In genomic region chr5:123746683-123747360, GRCh38 we compare ENCODE assay signal across 13 cellular contexts.
A peak's percentile ranks its signal among the peaks of the same experiment; 100 is the strongest.
DNase-seq lines count a peak whose midpoint lies in the region; ATAC-seq, FAIRE-seq and TF ChIP-seq lines count a peak whose summit lies in the region.
"Had no signal": no experiment of that assay in that cellular context is flagged by ENCODE, and none has a peak within 500 bp of the region (broad histone marks: within the 10 kb centered on the region; RNA-seq: fewer than 3 reads in every experiment).

No MANE protein-coding gene starts in this region.

- H3K4me1 ChIP-seq in PC-9 (replicated peaks; ENCODE audit: insufficient read depth) (no peaks in the 10 kb centered on the region), H1 (replicated peaks in 1 of 4; ENCODE audit: control insufficient read depth in 3 of 4, insufficient read depth in 4 of 4, low read length in 3 of 4) (peaks cover 0 to 2% (median 1%) of the 10 kb centered on the region in 4 experiments; a peak in 4 of 7 replicates), lower lobe of right lung (no peaks in the 10 kb centered on the region), A673 (ENCODE audit: insufficient read depth, low read length, poor library complexity, severe bottlenecking) (no peaks in the 10 kb centered on the region)

- H3K9me2 ChIP-seq in PC-9 (ENCODE audit: insufficient read depth) = no peaks in the 10 kb centered on the region

- no peak overlapping the region for H2AK5ac ChIP-seq in H1 (ENCODE audit: low read depth, low read length)

- TF ChIP-seq RAD21 in H1 (IDR thresholded peaks at IDR 0.05 in 1 of 2, conservative IDR thresholded peaks at IDR 0.05 in 1 of 2; ENCODE audit: low read depth in 2 of 2, low read length in 2 of 2) = no peak

- H3K23ac ChIP-seq in H1 (ENCODE audit: insufficient read length) = no peak overlapping the region

- H3K79me1 ChIP-seq in H1 (ENCODE audit: low read depth, low read length) = no peaks in the 10 kb centered on the region

- H4K5ac ChIP-seq in H1 (ENCODE audit: insufficient read length, low read depth, low read length) = no peak overlapping the region

- H4K8ac ChIP-seq in H1 (ENCODE audit: extremely low read depth, insufficient read depth, low read length) = no peak overlapping the region

- H3K4me2 ChIP-seq in PC-9 (no peak overlapping the region), H1 (ENCODE audit: insufficient read depth in 1 of 2, low read depth in 2 of 2, low read length in 2 of 2) (no peak overlapping the region)

- ATAC-seq in lower lobe of right lung = no peak
- ATAC-seq in activated T-cell treated with anti-CD3 and anti-CD28 coated beads, Interleukin-2, amount 50 U/mL, for 72 hours (replicated peaks in 1 of 2) = no peak
- ATAC-seq: PC-3 had no signal

- H3K36me3 ChIP-seq in PC-9 (ENCODE audit: low read depth) (no peaks in the 10 kb centered on the region), H1 (ENCODE audit: control insufficient read depth in 2 of 4, insufficient read depth in 4 of 4, low read length in 3 of 4) (no peaks in the 10 kb centered on the region), lower lobe of right lung (no peaks in the 10 kb centered on the region), A673 (ENCODE audit: insufficient read depth, low read length, poor library complexity, severe bottlenecking) (no peaks in the 10 kb centered on the region)

- intact Hi-C loops in PC-9 (cut with micrococcal nuclease; ENCODE audit: unreplicated experiment) (no loop called here), lower lobe of right lung (cut with DNase I) (no loop called here), A673 (cut with micrococcal nuclease; ENCODE audit: unreplicated experiment) (no loop called here)

- no peak overlapping the region for H3K4me3 Mint-ChIP-seq in nephron progenitor cell
- no peak overlapping the region for H3K4me3 Mint-ChIP-seq in activated T-cell treated with anti-CD3 and anti-CD28 coated beads, Interleukin-2, amount 50 U/mL, for 72 hours
- H3K4me3 Mint-ChIP-seq: CD4-positive, alpha-beta memory T cell had no signal

- CTCF ChIA-PET in PC-9 (lab: Charles Lee) = no interaction called here
- CTCF ChIA-PET in H1 (lab: Charles Lee; ENCODE audit: partially characterized antibody) = interaction anchor here (1.1 kb wide), 1 partner anchor 173 kb away, joined by 3 read pairs; no protein-coding TSS in a partner anchor
- CTCF ChIA-PET in A673 (lab: Charles Lee) = no interaction called here

- H3K27me3 Mint-ChIP-seq in nephron progenitor cell (ENCODE audit: low read depth, poor library complexity) = no peaks in the 10 kb centered on the region
- no peaks in the 10 kb centered on the region for H3K27me3 Mint-ChIP-seq in activated T-cell treated with anti-CD3 and anti-CD28 coated beads, Interleukin-2, amount 50 U/mL, for 72 hours (ENCODE audit: low read depth)
- H3K27me3 Mint-ChIP-seq: CD4-positive, alpha-beta memory T cell had no signal

- 84% methylated on average over 3 of the region's 3 CpGs; no CpG with 5 or more reads in 1 of the 2 experiments for WGBS in H1 (ENCODE audit: extremely low coverage in 1 of 2, insufficient coverage in 1 of 2, insufficient read length in 1 of 2, insufficient replicate concordance in 2 of 2, low coverage in 1 of 2, low lambda C conversion rate in 2 of 2, missing lambda C conversion rate in 1 of 2), 2 experiments

- H2BK12ac ChIP-seq in H1 (ENCODE audit: low read depth, low read length) = no peak overlapping the region

- no peak overlapping the region for H2BK120ac ChIP-seq in H1 (replicated peaks; ENCODE audit: low read depth, low read length)

- TF ChIP-seq CTCF in PC-9 (conservative IDR thresholded peaks at IDR 0.05) (no peak), H1 (IDR thresholded peaks at IDR 0.05; ENCODE audit: control extremely low read depth in 1 of 3, insufficient read depth in 1 of 3, low read depth in 1 of 3, low read length in 3 of 3) (no peak), nephron progenitor cell (IDR thresholded peaks at IDR 0.05) (no peak), lower lobe of right lung (IDR thresholded peaks at IDR 0.05) (no peak), A673 (conservative IDR thresholded peaks at IDR 0.05; ENCODE audit: low read depth, low read length) (no peak)

- H3K18ac ChIP-seq in H1 (ENCODE audit: extremely low read depth, low read length) = no peak overlapping the region

- no peak overlapping the region for H2BK15ac ChIP-seq in H1 (ENCODE audit: low read length)

- H3K27ac ChIP-seq in PC-9 (no peak overlapping the region), H1 (ENCODE audit: low read depth, low read length) (no peak overlapping the region), lower lobe of right lung (no peak overlapping the region), A673 (ENCODE audit: low read depth, low read length, poor library complexity, severe bottlenecking) (no peak overlapping the region)

- H2AFZ ChIP-seq in PC-9 = peak overlapping the region; percentile 31; the same call in 1 of the 2 replicates
- 0 out of 2 replicates have a peak overlapping the region, but pooled peaks have one; percentile 33 for H2AFZ ChIP-seq in H1 (ENCODE audit: low read length)

- H3K4me3 ChIP-seq in PC-9 = no peak overlapping the region
- H3K4me3 ChIP-seq in H1 (ENCODE audit: extremely low read depth in 1 of 4, insufficient read depth in 2 of 4, low read depth in 3 of 4, low read length in 4 of 4) = no peak overlapping the region
- H3K4me3 ChIP-seq in lower lobe of right lung = no peak overlapping the region
- no peak overlapping the region for H3K4me3 ChIP-seq in A673 (ENCODE audit: low read depth, low read length, poor library complexity, severe bottlenecking)

- no peak for TF ChIP-seq EP300 in H1 (IDR thresholded peaks at IDR 0.05; ENCODE audit: borderline replicate concordance in 1 of 2, low read depth in 2 of 2, low read length in 2 of 2)

- H3K27me3 ChIP-seq in PC-9 (ENCODE audit: insufficient read depth, low read depth) = no peaks in the 10 kb centered on the region
- H3K27me3 ChIP-seq in H1 (replicated peaks in 1 of 4; ENCODE audit: control insufficient read depth in 3 of 4, extremely low read depth in 1 of 4, insufficient read depth in 3 of 4, low read length in 3 of 4) = no peaks in the 10 kb centered on the region
- no peaks in the 10 kb centered on the region for H3K27me3 ChIP-seq in lower lobe of right lung (ENCODE audit: low read depth)
- H3K27me3 ChIP-seq in A673 (replicated peaks; ENCODE audit: insufficient read depth, low read depth, low read length, poor library complexity) = no peaks in the 10 kb centered on the region

- no peak overlapping the region for H3K14ac ChIP-seq in H1 (ENCODE audit: insufficient read length)

- BruUV-seq in PC-9 (replicated peaks; lab: Mats Ljungman, UMichigan) (no TSS peak), A673 (replicated peaks; lab: Mats Ljungman, UMichigan) (no TSS peak)

- H3K79me2 ChIP-seq in PC-9 (ENCODE audit: low read depth) = no peaks in the 10 kb centered on the region
- H3K79me2 ChIP-seq in H1 (ENCODE audit: control insufficient read depth in 1 of 2, insufficient read depth in 2 of 2, low read length in 2 of 2) = no peaks in the 10 kb centered on the region

- no peak for TF ChIP-seq POLR2A in H1 (IDR thresholded peaks at IDR 0.05; ENCODE audit: control extremely low read depth in 1 of 2, low read depth in 2 of 2, low read length in 2 of 2)

- no peak overlapping the region for H2BK5ac ChIP-seq in H1 (ENCODE audit: low read depth, low read length)

- peaks cover 6% of the 10 kb centered on the region for H3K4me1 Mint-ChIP-seq in nephron progenitor cell
- no peaks in the 10 kb centered on the region for H3K4me1 Mint-ChIP-seq in activated T-cell treated with anti-CD3 and anti-CD28 coated beads, Interleukin-2, amount 50 U/mL, for 72 hours (ENCODE audit: low read depth)
- H3K4me1 Mint-ChIP-seq: CD4-positive, alpha-beta memory T cell had no signal

- FAIRE-seq in H1 (lab: Jason Lieb, UNC) = no peak

- H3K9me3 ChIP-seq in PC-9 (ENCODE audit: insufficient read depth, low read depth) = no peaks in the 10 kb centered on the region
- no peaks in the 10 kb centered on the region for H3K9me3 ChIP-seq in H1 (ENCODE audit: insufficient read depth in 2 of 2, low read depth in 1 of 2, low read length in 1 of 2)
- no peaks in the 10 kb centered on the region for H3K9me3 ChIP-seq in lower lobe of right lung
- no peaks in the 10 kb centered on the region for H3K9me3 ChIP-seq in A673 (ENCODE audit: low read depth, low read length, poor library complexity, severe bottlenecking)

- no peak overlapping the region for H3K4ac ChIP-seq in H1 (replicated peaks; ENCODE audit: insufficient read length, low read depth, low read length)

- no peak overlapping the region for H2BK20ac ChIP-seq in H1 (ENCODE audit: low read length)

- peak overlapping the region; percentile 9 for H3K27ac Mint-ChIP-seq in nephron progenitor cell
- H3K27ac Mint-ChIP-seq in activated T-cell treated with anti-CD3 and anti-CD28 coated beads, Interleukin-2, amount 50 U/mL, for 72 hours = no peak overlapping the region
- H3K27ac Mint-ChIP-seq: CD4-positive, alpha-beta memory T cell had no signal

- H3K9me3 Mint-ChIP-seq in nephron progenitor cell = no peaks in the 10 kb centered on the region
- peaks cover 0 to 2% of the 10 kb centered on the region in 2 donors for H3K9me3 Mint-ChIP-seq in activated T-cell treated with anti-CD3 and anti-CD28 coated beads, Interleukin-2, amount 50 U/mL, for 72 hours

- no peak overlapping the region for H3K9ac ChIP-seq in H1 (replicated peaks in 1 of 4; ENCODE audit: extremely low read depth in 1 of 4, low read depth in 3 of 4, low read length in 3 of 4)

- no peak overlapping the region for H4K91ac ChIP-seq in H1 (replicated peaks; ENCODE audit: insufficient read length, low read length)

- H4K20me1 ChIP-seq in PC-9 (ENCODE audit: insufficient read depth) = no peaks in the 10 kb centered on the region
- no peaks in the 10 kb centered on the region for H4K20me1 ChIP-seq in H1 (replicated peaks in 1 of 2; ENCODE audit: control insufficient read depth in 1 of 2, insufficient read depth in 2 of 2, low read length in 2 of 2)

- no peak for DNase-seq in PC-9
- no peak for DNase-seq in H1 (ENCODE audit: low read depth in 1 of 2, low spot score in 2 of 2)
- DNase-seq in nephron progenitor cell = no peak
- DNase-seq in lower lobe of right lung = no peak
- no peak for DNase-seq in stimulated activated CD8-positive, alpha-beta memory T cell treated with anti-CD3 and anti-CD28 coated beads, Interleukin-4, amount 100 ng/mL, for 48 hours
- DNase-seq in A673 (ENCODE audit: low spot score) = no peak
- no peak for DNase-seq in activated T-cell treated with anti-CD3 and anti-CD28 coated beads, Interleukin-2, amount 50 U/mL, for 72 hours
- DNase-seq: CD4-positive, alpha-beta memory T cell; NCI-H1417; NCI-H187 treated with DMSO at 0.1 percent for 48 hours; NCI-H2171; NCI-H446 treated with DMSO at 0.1 percent for 48 hours; PC-3 had no signal

- H3K23me2 ChIP-seq in H1 (ENCODE audit: low read depth, low read length) = peaks cover 2% of the 10 kb centered on the region; the same call in 1 of the 2 replicates

- H3K36me3 Mint-ChIP-seq in nephron progenitor cell (ENCODE audit: low read depth) = no peaks in the 10 kb centered on the region
- H3K36me3 Mint-ChIP-seq in activated T-cell treated with anti-CD3 and anti-CD28 coated beads, Interleukin-2, amount 50 U/mL, for 72 hours (ENCODE audit: insufficient read depth in 2 of 2) = no peaks in the 10 kb centered on the region
- H3K36me3 Mint-ChIP-seq: CD4-positive, alpha-beta memory T cell had no signal

- no peak overlapping the region for H3K56ac ChIP-seq in H1 (replicated peaks; ENCODE audit: insufficient read length, low read depth, low read length)

- H3F3A ChIP-seq in PC-9 (ENCODE audit: insufficient read depth, low read depth) = no peaks in the 10 kb centered on the region

- POLR2A ChIA-PET in PC-9 (lab: Charles Lee; ENCODE audit: unreplicated experiment) = no interaction called here
- POLR2A ChIA-PET in H1 (lab: Charles Lee; ENCODE audit: partially characterized antibody) = no interaction called here
- POLR2A ChIA-PET in A673 (lab: Charles Lee; ENCODE audit: low non-redundant PET) = no interaction called here
